Comparison of ENCODE assay signal across 8 cellular contexts in genomic region chr10:93199221-93199681, GRCh38.
A peak's percentile ranks its signal among the peaks of the same experiment; 100 is the strongest.
DNase-seq lines count a peak whose midpoint lies in the region; ATAC-seq and TF ChIP-seq lines count a peak whose summit lies in the region.

No MANE protein-coding gene starts in this region.

- H3K9me3 Mint-ChIP-seq in T-cell, result no peaks in the 10 kb centered on the region
- H3K9me3 Mint-ChIP-seq in CD8-positive, alpha-beta T cell, result no peaks in the 10 kb centered on the region

- ATAC-seq in T-cell (replicated peaks in 1 of 4), result no peak
- ATAC-seq in psoas muscle, result peak; percentile 67 to 86 (median 76)
- ATAC-seq in HG02759 (IDR thresholded peaks at IDR 0.05; ENCODE audit: unreplicated experiment), result no peak
- no peak for ATAC-seq in CD8-positive, alpha-beta T cell

- POLR2A ChIA-PET in T-cell (lab: Charles Lee), result no interaction called here
- POLR2A ChIA-PET in CD8-positive, alpha-beta T cell (lab: Charles Lee), result no interaction called here

- peaks cover 10 to 25% of the 10 kb centered on the region in 2 donors for H3K27me3 Mint-ChIP-seq in T-cell
- peaks cover 20% of the 10 kb centered on the region for H3K27me3 Mint-ChIP-seq in CD8-positive, alpha-beta T cell (ENCODE audit: low read depth)

- no peak overlapping the region for H3K27ac Mint-ChIP-seq in T-cell
- H3K27ac Mint-ChIP-seq in CD8-positive, alpha-beta T cell, result no peak overlapping the region

- DNase-seq in H4 (ENCODE audit: low spot score), result peak; percentile 92
- peak in 1 of 34 experiments; percentile 6 for DNase-seq in T-cell
- peak; percentile 58 to 80 for DNase-seq in cardiac muscle cell (ENCODE audit: low read depth in 1 of 2, low spot score in 1 of 2)
- DNase-seq in psoas muscle, result peak; percentile 74 to 79
- DNase-seq in activated CD8-positive, alpha-beta memory T cell treated with anti-CD3 and anti-CD28 coated beads, Interleukin-2, amount 50 U/mL, for 4 hours, result no peak
- DNase-seq in NCI-H1105 treated with DMSO at 0.1 percent for 48 hours (lab: John Stamatoyannopoulos, UW), result no peak
- DNase-seq in CD8-positive, alpha-beta T cell, result no peak

- TF ChIP-seq CTCF in cardiac muscle cell (IDR thresholded peaks at IDR 0.05; ENCODE audit: low read depth, low read length) (no peak), psoas muscle (IDR thresholded peaks at IDR 0.05) (no peak)
- TF ChIP-seq CTCF in CD8-positive, alpha-beta T cell (IDR thresholded peaks at IDR 0.05), result no peak

- H3K27me3 ChIP-seq in cardiac muscle cell, result no peaks in the 10 kb centered on the region
- no peaks in the 10 kb centered on the region for H3K27me3 ChIP-seq in psoas muscle (ENCODE audit: insufficient read depth in 3 of 3, low read length in 2 of 3)
- H3K27me3 ChIP-seq in CD8-positive, alpha-beta T cell (ENCODE audit: insufficient read depth, low read length), result no peaks in the 10 kb centered on the region

- 3 to 4% (median 3%) methylated on average over 9 of the region's 9 CpGs for WGBS in psoas muscle, 3 donors

- intact Hi-C loops in psoas muscle (cut with DNase I), result no loop called here
- intact Hi-C loops in CD8-positive, alpha-beta T cell (cut with DNase I, micrococcal nuclease), result no loop called here

- no peak overlapping the region for H3K4me3 ChIP-seq in cardiac muscle cell
- peak overlapping the region; percentile 60 for H3K4me3 ChIP-seq in psoas muscle
- H3K4me3 ChIP-seq in CD8-positive, alpha-beta T cell (ENCODE audit: low read depth, low read length), result no peak overlapping the region

- peak overlapping the region in 2 of 3 donors; percentile 0 to 25 for H3K4me3 Mint-ChIP-seq in T-cell
- no peak overlapping the region for H3K4me3 Mint-ChIP-seq in CD8-positive, alpha-beta T cell

- H3K4me1 ChIP-seq in cardiac muscle cell (ENCODE audit: low read depth) (peaks cover 17% of the 10 kb centered on the region), psoas muscle (peaks cover 11% of the 10 kb centered on the region)
- no peaks in the 10 kb centered on the region for H3K4me1 ChIP-seq in CD8-positive, alpha-beta T cell (ENCODE audit: insufficient read depth, low read length)

- no peaks in the 10 kb centered on the region for H3K36me3 Mint-ChIP-seq in T-cell
- H3K36me3 Mint-ChIP-seq in CD8-positive, alpha-beta T cell, result no peaks in the 10 kb centered on the region

- CTCF ChIA-PET in T-cell (lab: Charles Lee), result no interaction called here
- CTCF ChIA-PET in CD8-positive, alpha-beta T cell (lab: Charles Lee), result no interaction called here

- H3K36me3 ChIP-seq in cardiac muscle cell, result no peaks in the 10 kb centered on the region
- H3K36me3 ChIP-seq in psoas muscle (ENCODE audit: insufficient read depth in 1 of 2, low read depth in 1 of 2), result no peaks in the 10 kb centered on the region
- no peaks in the 10 kb centered on the region for H3K36me3 ChIP-seq in CD8-positive, alpha-beta T cell (ENCODE audit: insufficient read depth, low read length)

- H3K27ac ChIP-seq in cardiac muscle cell, result peak overlapping the region; percentile 78
- no peak overlapping the region for H3K27ac ChIP-seq in psoas muscle
- H3K27ac ChIP-seq in CD8-positive, alpha-beta T cell (ENCODE audit: low read depth, low read length), result no peak overlapping the region

- no peaks in the 10 kb centered on the region for H3K9me3 ChIP-seq in cardiac muscle cell (ENCODE audit: low read depth)
- H3K9me3 ChIP-seq in psoas muscle, result no peaks in the 10 kb centered on the region
- no peaks in the 10 kb centered on the region for H3K9me3 ChIP-seq in CD8-positive, alpha-beta T cell (ENCODE audit: low read length)

- H3K4me1 Mint-ChIP-seq in T-cell, result peaks cover 13 to 15% (median 13%) of the 10 kb centered on the region in 3 donors
- H3K4me1 Mint-ChIP-seq in CD8-positive, alpha-beta T cell (ENCODE audit: low read depth), result peaks cover 12% of the 10 kb centered on the region

Comparison
In these comparisons a context has a peak if more than half of its experiments do, and no peak if none do; other contexts are left out.
1. DNase-seq: peak in H4 (single experiment), cardiac muscle cell (2 of 2) and psoas muscle (2 of 2); none in activated CD8-positive, alpha-beta memory T cell treated with anti-CD3 and anti-CD28 coated beads, Interleukin-2, amount 50 U/mL, for 4 hours (single experiment), NCI-H1105 treated with DMSO at 0.1 percent for 48 hours (single experiment) and CD8-positive, alpha-beta T cell (0 of 7).
2. ATAC-seq: peak in psoas muscle (4 of 4); none in T-cell (0 of 4), HG02759 (single experiment) and CD8-positive, alpha-beta T cell (single experiment).